In genomic region chr11:63888170-63889086, GRCh38 we compare ENCODE assay signal across 1 cellular context.
TF ChIP-seq lines count a peak whose summit lies in the region.

No MANE protein-coding gene starts in this region.

TF ChIP-seq in HepG2, 621 proteins besides CTCF, POLR2A, EP300 and RAD21 (continues in another document):
- TF ChIP-seq ZNF746 (CRISPR knock-in tag; IDR thresholded peaks at IDR 0.05): peak; percentile 69
- TF ChIP-seq HBP1 (CRISPR knock-in tag; IDR thresholded peaks at IDR 0.05; ENCODE audit: low read depth): peak; percentile 93
- TF ChIP-seq SP4 (CRISPR knock-in tag; IDR thresholded peaks at IDR 0.05): 0 out of 2 replicates have a peak, but pooled peaks have one; percentile 25
- peak; percentile 80; the same call in 1 of the 2 replicates for TF ChIP-seq ZNF780A (CRISPR knock-in tag; IDR thresholded peaks at IDR 0.05)
- TF ChIP-seq KDM2A (CRISPR knock-in tag; IDR thresholded peaks at IDR 0.05; ENCODE audit: borderline replicate concordance, low read depth): peak; percentile 54; the same call in 1 of the 2 replicates
- peak; percentile 58 for TF ChIP-seq ZNF547 (CRISPR knock-in tag; IDR thresholded peaks at IDR 0.05)
- no peak for TF ChIP-seq CREB1 (IDR thresholded peaks at IDR 0.05)
- TF ChIP-seq CREB1 (CRISPR knock-in tag; IDR thresholded peaks at IDR 0.05): 0 out of 2 replicates have a peak, but pooled peaks have one; percentile 31
- TF ChIP-seq TFDP2 (CRISPR knock-in tag; IDR thresholded peaks at IDR 0.05): peak; percentile 56
- TF ChIP-seq, protein P1, sequence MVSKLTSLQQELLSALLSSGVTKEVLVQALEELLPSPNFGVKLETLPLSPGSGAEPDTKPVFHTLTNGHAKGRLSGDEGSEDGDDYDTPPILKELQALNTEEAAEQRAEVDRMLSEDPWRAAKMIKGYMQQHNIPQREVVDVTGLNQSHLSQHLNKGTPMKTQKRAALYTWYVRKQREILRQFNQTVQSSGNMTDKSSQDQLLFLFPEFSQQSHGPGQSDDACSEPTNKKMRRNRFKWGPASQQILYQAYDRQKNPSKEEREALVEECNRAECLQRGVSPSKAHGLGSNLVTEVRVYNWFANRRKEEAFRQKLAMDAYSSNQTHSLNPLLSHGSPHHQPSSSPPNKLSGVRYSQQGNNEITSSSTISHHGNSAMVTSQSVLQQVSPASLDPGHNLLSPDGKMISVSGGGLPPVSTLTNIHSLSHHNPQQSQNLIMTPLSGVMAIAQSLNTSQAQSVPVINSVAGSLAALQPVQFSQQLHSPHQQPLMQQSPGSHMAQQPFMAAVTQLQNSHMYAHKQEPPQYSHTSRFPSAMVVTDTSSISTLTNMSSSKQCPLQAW (CRISPR knock-in tag; IDR thresholded peaks at IDR 0.05): peak; percentile 55; the same call in 1 of the 2 replicates
- TF ChIP-seq ZNF501 (CRISPR knock-in tag; IDR thresholded peaks at IDR 0.05): peak; percentile 58; the same call in 1 of the 2 replicates
- 0 out of 2 replicates have a peak, but pooled peaks have one; percentile 65 for TF ChIP-seq ERF (CRISPR knock-in tag; IDR thresholded peaks at IDR 0.05)
- TF ChIP-seq, protein P2, sequence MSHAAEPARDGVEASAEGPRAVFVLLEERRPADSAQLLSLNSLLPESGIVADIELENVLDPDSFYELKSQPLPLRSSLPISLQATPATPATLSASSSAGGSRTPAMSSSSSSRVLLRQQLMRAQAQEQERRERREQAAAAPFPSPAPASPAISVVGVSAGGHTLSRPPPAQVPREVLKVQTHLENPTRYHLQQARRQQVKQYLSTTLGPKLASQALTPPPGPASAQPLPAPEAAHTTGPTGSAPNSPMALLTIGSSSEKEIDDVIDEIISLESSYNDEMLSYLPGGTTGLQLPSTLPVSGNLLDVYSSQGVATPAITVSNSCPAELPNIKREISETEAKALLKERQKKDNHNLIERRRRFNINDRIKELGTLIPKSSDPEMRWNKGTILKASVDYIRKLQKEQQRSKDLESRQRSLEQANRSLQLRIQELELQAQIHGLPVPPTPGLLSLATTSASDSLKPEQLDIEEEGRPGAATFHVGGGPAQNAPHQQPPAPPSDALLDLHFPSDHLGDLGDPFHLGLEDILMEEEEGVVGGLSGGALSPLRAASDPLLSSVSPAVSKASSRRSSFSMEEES (CRISPR knock-in tag; IDR thresholded peaks at IDR 0.05): 0 out of 2 replicates have a peak, but pooled peaks have one; percentile 33
- peak; percentile 61 for TF ChIP-seq ZNF781 (CRISPR knock-in tag; IDR thresholded peaks at IDR 0.05; ENCODE audit: borderline replicate concordance, not compliant biosample characterization)
- 0 out of 2 replicates have a peak, but pooled peaks have one; percentile 23 for TF ChIP-seq ZNF274 (CRISPR knock-in tag; IDR thresholded peaks at IDR 0.05)
- TF ChIP-seq TBX3 (IDR thresholded peaks at IDR 0.05; ENCODE audit: borderline replicate concordance): peak; percentile 57; the same call in 1 of the 2 replicates
- peak; percentile 81; the same call in 1 of the 2 replicates for TF ChIP-seq YEATS4 (CRISPR knock-in tag; IDR thresholded peaks at IDR 0.05; ENCODE audit: borderline replicate concordance)
- peak; percentile 89 for TF ChIP-seq DMAP1 (CRISPR knock-in tag; IDR thresholded peaks at IDR 0.05)
- TF ChIP-seq MBNL3 (CRISPR knock-in tag; conservative IDR thresholded peaks at IDR 0.05): no peak
- no peak for TF ChIP-seq GTF2F1 (IDR thresholded peaks at IDR 0.05; ENCODE audit: low read length)
- TF ChIP-seq KDM5B (CRISPR knock-in tag; IDR thresholded peaks at IDR 0.05; ENCODE audit: borderline replicate concordance): peak; percentile 67
- TF ChIP-seq REPIN1 (CRISPR knock-in tag; IDR thresholded peaks at IDR 0.05; ENCODE audit: borderline replicate concordance, low read depth): peak; percentile 87; the same call in 1 of the 2 replicates
- TF ChIP-seq ZEB1 (IDR thresholded peaks at IDR 0.05; ENCODE audit: insufficient replicate concordance, low read depth): peak; percentile 56
- peak; percentile 70 for TF ChIP-seq ZFY (CRISPR knock-in tag; IDR thresholded peaks at IDR 0.05)
- TF ChIP-seq MEF2D (CRISPR knock-in tag; IDR thresholded peaks at IDR 0.05): peak; percentile 60; the same call in 1 of the 2 replicates
- TF ChIP-seq ZNF292 (CRISPR knock-in tag; IDR thresholded peaks at IDR 0.05; ENCODE audit: borderline replicate concordance, low read depth): 0 out of 2 replicates have a peak, but pooled peaks have one; percentile 49
- TF ChIP-seq, protein P3, sequence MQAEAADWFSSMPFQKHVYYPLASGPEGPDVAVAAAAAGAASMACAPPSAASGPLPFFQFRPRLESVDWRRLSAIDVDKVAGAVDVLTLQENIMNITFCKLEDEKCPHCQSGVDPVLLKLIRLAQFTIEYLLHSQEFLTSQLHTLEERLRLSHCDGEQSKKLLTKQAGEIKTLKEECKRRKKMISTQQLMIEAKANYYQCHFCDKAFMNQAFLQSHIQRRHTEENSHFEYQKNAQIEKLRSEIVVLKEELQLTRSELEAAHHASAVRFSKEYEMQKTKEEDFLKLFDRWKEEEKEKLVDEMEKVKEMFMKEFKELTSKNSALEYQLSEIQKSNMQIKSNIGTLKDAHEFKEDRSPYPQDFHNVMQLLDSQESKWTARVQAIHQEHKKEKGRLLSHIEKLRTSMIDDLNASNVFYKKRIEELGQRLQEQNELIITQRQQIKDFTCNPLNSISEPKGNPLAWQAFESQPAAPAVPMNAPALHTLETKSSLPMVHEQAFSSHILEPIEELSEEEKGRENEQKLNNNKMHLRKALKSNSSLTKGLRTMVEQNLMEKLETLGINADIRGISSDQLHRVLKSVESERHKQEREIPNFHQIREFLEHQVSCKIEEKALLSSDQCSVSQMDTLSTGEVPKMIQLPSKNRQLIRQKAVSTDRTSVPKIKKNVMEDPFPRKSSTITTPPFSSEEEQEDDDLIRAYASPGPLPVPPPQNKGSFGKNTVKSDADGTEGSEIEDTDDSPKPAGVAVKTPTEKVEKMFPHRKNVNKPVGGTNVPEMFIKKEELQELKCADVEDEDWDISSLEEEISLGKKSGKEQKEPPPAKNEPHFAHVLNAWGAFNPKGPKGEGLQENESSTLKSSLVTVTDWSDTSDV (CRISPR knock-in tag; IDR thresholded peaks at IDR 0.05): no peak
- TF ChIP-seq, protein P4, sequence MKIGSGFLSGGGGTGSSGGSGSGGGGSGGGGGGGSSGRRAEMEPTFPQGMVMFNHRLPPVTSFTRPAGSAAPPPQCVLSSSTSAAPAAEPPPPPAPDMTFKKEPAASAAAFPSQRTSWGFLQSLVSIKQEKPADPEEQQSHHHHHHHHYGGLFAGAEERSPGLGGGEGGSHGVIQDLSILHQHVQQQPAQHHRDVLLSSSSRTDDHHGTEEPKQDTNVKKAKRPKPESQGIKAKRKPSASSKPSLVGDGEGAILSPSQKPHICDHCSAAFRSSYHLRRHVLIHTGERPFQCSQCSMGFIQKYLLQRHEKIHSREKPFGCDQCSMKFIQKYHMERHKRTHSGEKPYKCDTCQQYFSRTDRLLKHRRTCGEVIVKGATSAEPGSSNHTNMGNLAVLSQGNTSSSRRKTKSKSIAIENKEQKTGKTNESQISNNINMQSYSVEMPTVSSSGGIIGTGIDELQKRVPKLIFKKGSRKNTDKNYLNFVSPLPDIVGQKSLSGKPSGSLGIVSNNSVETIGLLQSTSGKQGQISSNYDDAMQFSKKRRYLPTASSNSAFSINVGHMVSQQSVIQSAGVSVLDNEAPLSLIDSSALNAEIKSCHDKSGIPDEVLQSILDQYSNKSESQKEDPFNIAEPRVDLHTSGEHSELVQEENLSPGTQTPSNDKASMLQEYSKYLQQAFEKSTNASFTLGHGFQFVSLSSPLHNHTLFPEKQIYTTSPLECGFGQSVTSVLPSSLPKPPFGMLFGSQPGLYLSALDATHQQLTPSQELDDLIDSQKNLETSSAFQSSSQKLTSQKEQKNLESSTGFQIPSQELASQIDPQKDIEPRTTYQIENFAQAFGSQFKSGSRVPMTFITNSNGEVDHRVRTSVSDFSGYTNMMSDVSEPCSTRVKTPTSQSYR (CRISPR knock-in tag; IDR thresholded peaks at IDR 0.05; ENCODE audit: borderline replicate concordance): peak; percentile 73
- peak; percentile 49; the same call in 1 of the 2 replicates for TF ChIP-seq ZNF614 (CRISPR knock-in tag; IDR thresholded peaks at IDR 0.05; ENCODE audit: borderline replicate concordance)
- TF ChIP-seq KAT8 (CRISPR knock-in tag; IDR thresholded peaks at IDR 0.05): peak; percentile 63
- 0 out of 2 replicates have a peak, but pooled peaks have one; percentile 53 for TF ChIP-seq EED (CRISPR knock-in tag; IDR thresholded peaks at IDR 0.05)
- TF ChIP-seq ZNF432 (CRISPR knock-in tag; IDR thresholded peaks at IDR 0.05; ENCODE audit: borderline replicate concordance): no peak
- 0 out of 2 replicates have a peak, but pooled peaks have one; percentile 67 for TF ChIP-seq ZNF772 (CRISPR knock-in tag; IDR thresholded peaks at IDR 0.05)
- no peak for TF ChIP-seq ZNF572 (CRISPR knock-in tag; IDR thresholded peaks at IDR 0.05)
- TF ChIP-seq IRF2 (CRISPR knock-in tag; IDR thresholded peaks at IDR 0.05): peak; percentile 39; the same call in 1 of the 2 replicates
- peak; percentile 54; the same call in 1 of the 2 replicates for TF ChIP-seq RXRA (CRISPR knock-in tag; IDR thresholded peaks at IDR 0.05)
- peak; percentile 51; the same call in 1 of the 2 replicates for TF ChIP-seq MXD3 (CRISPR knock-in tag; IDR thresholded peaks at IDR 0.05)
- TF ChIP-seq MYC (CRISPR knock-in tag; IDR thresholded peaks at IDR 0.05; ENCODE audit: borderline replicate concordance): peak; percentile 85; the same call in 1 of the 2 replicates
- TF ChIP-seq, protein P5, sequence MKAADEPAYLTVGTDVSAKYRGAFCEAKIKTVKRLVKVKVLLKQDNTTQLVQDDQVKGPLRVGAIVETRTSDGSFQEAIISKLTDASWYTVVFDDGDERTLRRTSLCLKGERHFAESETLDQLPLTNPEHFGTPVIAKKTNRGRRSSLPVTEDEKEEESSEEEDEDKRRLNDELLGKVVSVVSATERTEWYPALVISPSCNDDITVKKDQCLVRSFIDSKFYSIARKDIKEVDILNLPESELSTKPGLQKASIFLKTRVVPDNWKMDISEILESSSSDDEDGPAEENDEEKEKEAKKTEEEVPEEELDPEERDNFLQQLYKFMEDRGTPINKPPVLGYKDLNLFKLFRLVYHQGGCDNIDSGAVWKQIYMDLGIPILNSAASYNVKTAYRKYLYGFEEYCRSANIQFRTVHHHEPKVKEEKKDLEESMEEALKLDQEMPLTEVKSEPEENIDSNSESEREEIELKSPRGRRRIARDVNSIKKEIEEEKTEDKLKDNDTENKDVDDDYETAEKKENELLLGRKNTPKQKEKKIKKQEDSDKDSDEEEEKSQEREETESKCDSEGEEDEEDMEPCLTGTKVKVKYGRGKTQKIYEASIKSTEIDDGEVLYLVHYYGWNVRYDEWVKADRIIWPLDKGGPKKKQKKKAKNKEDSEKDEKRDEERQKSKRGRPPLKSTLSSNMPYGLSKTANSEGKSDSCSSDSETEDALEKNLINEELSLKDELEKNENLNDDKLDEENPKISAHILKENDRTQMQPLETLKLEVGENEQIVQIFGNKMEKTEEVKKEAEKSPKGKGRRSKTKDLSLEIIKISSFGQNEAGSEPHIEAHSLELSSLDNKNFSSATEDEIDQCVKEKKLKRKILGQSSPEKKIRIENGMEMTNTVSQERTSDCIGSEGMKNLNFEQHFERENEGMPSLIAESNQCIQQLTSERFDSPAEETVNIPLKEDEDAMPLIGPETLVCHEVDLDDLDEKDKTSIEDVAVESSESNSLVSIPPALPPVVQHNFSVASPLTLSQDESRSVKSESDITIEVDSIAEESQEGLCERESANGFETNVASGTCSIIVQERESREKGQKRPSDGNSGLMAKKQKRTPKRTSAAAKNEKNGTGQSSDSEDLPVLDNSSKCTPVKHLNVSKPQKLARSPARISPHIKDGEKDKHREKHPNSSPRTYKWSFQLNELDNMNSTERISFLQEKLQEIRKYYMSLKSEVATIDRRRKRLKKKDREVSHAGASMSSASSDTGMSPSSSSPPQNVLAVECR (CRISPR knock-in tag; IDR thresholded peaks at IDR 0.05; ENCODE audit: borderline replicate concordance): peak; percentile 90
- TF ChIP-seq PHF5A (CRISPR knock-in tag; IDR thresholded peaks at IDR 0.05; ENCODE audit: low read depth, unreplicated experiment): peak; percentile 33
- 0 out of 2 replicates have a peak, but pooled peaks have one; percentile 32 for TF ChIP-seq ZNF264 (CRISPR knock-in tag; IDR thresholded peaks at IDR 0.05)
- TF ChIP-seq KLF12 (CRISPR knock-in tag; IDR thresholded peaks at IDR 0.05; ENCODE audit: borderline replicate concordance): peak; percentile 70; the same call in 1 of the 2 replicates
- TF ChIP-seq ZNF33B (CRISPR knock-in tag; IDR thresholded peaks at IDR 0.05): no peak
- peak; percentile 24; the same call in 1 of the 2 replicates for TF ChIP-seq ISL2 (CRISPR knock-in tag; IDR thresholded peaks at IDR 0.05)
- peak; percentile 90 for TF ChIP-seq SSRP1 (CRISPR knock-in tag; IDR thresholded peaks at IDR 0.05)
- TF ChIP-seq SIX1 (CRISPR knock-in tag; IDR thresholded peaks at IDR 0.05; ENCODE audit: borderline replicate concordance): no peak
- TF ChIP-seq MZF1 (CRISPR knock-in tag; IDR thresholded peaks at IDR 0.05; ENCODE audit: borderline replicate concordance): no peak
- peak; percentile 62 for TF ChIP-seq PHF8 (CRISPR knock-in tag; IDR thresholded peaks at IDR 0.05)
- peak in 1 of 2 experiments; percentile 32; a peak in 1 of 4 replicates for TF ChIP-seq ATF4 (CRISPR knock-in tag; IDR thresholded peaks at IDR 0.05)
- TF ChIP-seq SYNCRIP (IDR thresholded peaks at IDR 0.05; ENCODE audit: insufficient read depth, low read depth, low read length): no peak
